ENCODE assay signal across 8 cellular contexts in genomic region chr12:116277393-116278258, GRCh38. TPM values are rescaled to one million over a fixed set of nuclear protein-coding genes. Genes with fewer than 3 reads are reported as not detected.
A peak's percentile ranks its signal among the peaks of the same experiment; 100 is the strongest.
DNase-seq lines count a peak whose midpoint lies in the region; ATAC-seq lines count a peak whose summit lies in the region.

Gene MED13L (minus strand): TSS chr12:116277693. CDS start chr12:116277131, 562 bp downstream.

- H3K4me3 ChIP-seq in HUES48 (ENCODE audit: low read depth, low read length), result peak within 1 kb of the TSS; percentile 96

- in situ Hi-C loops in Caki2 (cut with HindIII; ENCODE audit: low pct_unique_long_range_greater_than_20kb, low sequenced_read_pairs), result no loop called here

- peaks cover 47% of the 10 kb centered on the region for H3K4me1 ChIP-seq in HUES48 (ENCODE audit: control insufficient read depth, insufficient read depth, low read length)

- H3K9me3 ChIP-seq in HUES48 (ENCODE audit: control insufficient read depth, insufficient read depth, low read length), result no peaks in the 10 kb centered on the region

- peak within 1 kb of the TSS; percentile 81 for H3K27ac ChIP-seq in HUES48 (ENCODE audit: low read depth, low read length)
- H3K27ac ChIP-seq in epithelial cell of prostate, result peak within 1 kb of the TSS; percentile 67

- peak; percentile 78 for ATAC-seq in GM21381 (IDR thresholded peaks at IDR 0.05; ENCODE audit: unreplicated experiment)

- DNase-seq in Caki2 (ENCODE audit: low read depth) (peak; percentile 64), OCI-M1 (lab: John Stamatoyannopoulos, UW) (peak; percentile 91), activated T-cell treated with anti-CD3 and anti-CD28 coated beads for 48 hours (ENCODE audit: low read depth) (peak; percentile 87), epithelial cell of prostate (ENCODE audit: low read depth, low spot score) (peak; percentile 24), mucosa of gallbladder (ENCODE audit: low spot score) (peak; percentile 90)
- DNase-seq in stimulated activated CD8-positive, alpha-beta memory T cell treated with anti-CD3 and anti-CD28 coated beads, Interleukin-4, amount 100 ng/mL, for 24 hours (ENCODE audit: low read depth), result peak; percentile 81

- H3K27me3 ChIP-seq in HUES48 (ENCODE audit: control insufficient read depth, insufficient read depth, low read length), result no peaks in the 10 kb centered on the region

- H3K9ac ChIP-seq in HUES48 (ENCODE audit: low read depth, low read length), result peak within 1 kb of the TSS; percentile 86

- H3K36me3 ChIP-seq in HUES48 (ENCODE audit: control insufficient read depth, insufficient read depth, low read length), result no peaks in the 10 kb centered on the region

RNA-seq across cellular contexts. Expression of gene MED13L, which starts in this region (rescaled TPM):
- 20.1 and 38.7 TPM in 2 replicates for total RNA-seq in Caki2 (2014; rRNA removed; shearing (Covaris generic); ENCODE audit: low replicate concordance)
- total RNA-seq in mucosa of gallbladder, result 117 TPM

Comparison
In these comparisons a context has a peak if more than half of its experiments do, and no peak if none do; other contexts are left out.
1. Peak in every context shown above with its lines: DNase-seq, ATAC-seq, H3K4me3 ChIP-seq and H3K27ac ChIP-seq.
2. DNase-seq: peak in every context shown above with its lines; median percentile 91 in OCI-M1; 90 in mucosa of gallbladder; 87 in activated T-cell treated with anti-CD3 and anti-CD28 coated beads for 48 hours; 81 in stimulated activated CD8-positive, alpha-beta memory T cell treated with anti-CD3 and anti-CD28 coated beads, Interleukin-4, amount 100 ng/mL, for 24 hours; 64 in Caki2; 24 in epithelial cell of prostate.